In the genomic region with DNA sequence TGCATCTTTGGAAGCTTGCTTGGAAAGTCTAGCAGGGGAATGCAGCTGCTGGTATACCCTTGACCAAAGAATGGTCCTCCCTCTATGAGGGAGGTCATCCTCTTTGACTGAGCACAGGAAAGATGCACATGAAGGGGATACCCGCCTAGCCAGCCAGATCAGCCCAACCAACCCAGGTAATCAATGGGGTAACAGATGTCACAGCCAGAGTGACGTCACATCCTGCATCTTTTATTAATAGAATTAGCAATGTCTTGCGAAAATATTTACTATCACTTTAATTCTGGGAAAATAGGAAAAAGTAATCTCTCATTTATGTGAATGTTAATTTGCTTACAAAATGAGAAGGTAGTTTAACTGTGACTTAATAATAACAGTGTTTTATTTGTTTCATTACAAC, we compare ENCODE assay signal across 40 cellular contexts.
"Had no signal": no experiment of that assay in that cellular context is flagged by ENCODE, and none has a peak within 500 bp of the region (broad histone marks: within the 10 kb centered on the region; RNA-seq: fewer than 3 reads in every experiment).

No MANE protein-coding gene starts in this region.

- H3K27ac Mint-ChIP-seq: activated naive CD4-positive, alpha-beta T cell treated with anti-CD3 and anti-CD28 coated beads for 36 hours; activated naive CD4-positive, alpha-beta T cell treated with anti-CD3 and anti-CD28 coated beads, Interleukin-2, amount 10 ng/mL, durations not matched to agents 7 days and 5 days; activated naive CD4-positive, alpha-beta T cell treated with anti-CD3 and anti-CD28 coated beads, Interleukin-2, amount 50 U/mL, for 24 hours; activated naive CD4-positive, alpha-beta T cell treated with anti-CD3 and anti-CD28 coated beads, Interleukin-2, amount 50 U/mL, for 72 hours; activated naive CD8-positive, alpha-beta T cell; activated naive CD8-positive, alpha-beta T cell treated with anti-CD3 and anti-CD28 coated beads for 36 hours; activated naive CD8-positive, alpha-beta T cell treated with anti-CD3 and anti-CD28 coated beads, Interleukin-2, amount 10 ng/mL, durations not matched to agents 7 days and 5 days; activated naive CD8-positive, alpha-beta T cell treated with anti-CD3 and anti-CD28 coated beads, Interleukin-2, amount 50 U/mL, for 24 hours; activated T-cell treated with anti-CD3 and anti-CD28 coated beads, Interleukin-2, amount 50 U/mL, for 24 hours; activated T-cell treated with anti-CD3 and anti-CD28 coated beads, Interleukin-2, amount 50 U/mL, for 72 hours; activated T-helper 1 cell treated with anti-CD3 and anti-CD28 coated beads, Interleukin-12 subunit alpha, Interleukin-12 subunit beta, Interleukin-2, Interleukin-4 antibody, amounts not matched to agents 30 ng/mL and 10 ng/mL and 1 ng/mL, durations not matched to agents 14 hours and 24 hours and 36 hours; activated T-helper 17 cell treated with anti-CD3 and anti-CD28 coated beads, Interleukin-2, amount 50 U/mL, for 72 hours; activated T-helper 2 cell treated with anti-CD3 and anti-CD28 coated beads, Interferon-gamma antibody, Interleukin-2, Interleukin-4, amounts not matched to agents 10 μg/mL and 5 μg/mL and 100 μg/mL, durations not matched to agents 14 hours and 24 hours and 36 hours; brain had no signal

- DNase-seq: activated effector memory CD4-positive, alpha-beta T cell treated with anti-CD3 and anti-CD28 coated beads, Interleukin-2, amount 50 U/mL, for 16 hours; activated effector memory CD4-positive, alpha-beta T cell treated with Interleukin-2 at 50 U/mL for 16 hours; activated gamma-delta T cell; activated gamma-delta T cell treated with Interleukin-2 at 50 U/mL for 16 hours; activated naive CD4-positive, alpha-beta T cell; activated naive CD4-positive, alpha-beta T cell treated with anti-CD3 and anti-CD28 coated beads for 36 hours; activated naive CD4-positive, alpha-beta T cell treated with anti-CD3 and anti-CD28 coated beads, Interleukin-2, amount 10 ng/mL, durations not matched to agents 7 days and 5 days; activated naive CD4-positive, alpha-beta T cell treated with anti-CD3 and anti-CD28 coated beads, Interleukin-2, amount 50 U/mL, for 16 hours; activated naive CD4-positive, alpha-beta T cell treated with Interleukin-2 at 50 U/mL for 16 hours; activated naive CD8-positive, alpha-beta T cell treated with anti-CD3 and anti-CD28 coated beads for 36 hours; activated naive CD8-positive, alpha-beta T cell treated with anti-CD3 and anti-CD28 coated beads, Interleukin-2, amount 10 ng/mL, durations not matched to agents 7 days and 5 days; activated naive CD8-positive, alpha-beta T cell treated with anti-CD3 and anti-CD28 coated beads, Interleukin-2, amount 50 U/mL, for 24 hours; activated T-cell treated with anti-CD3 and anti-CD28 coated beads, Interleukin-2, amount 50 U/mL, for 1 hour; activated T-cell treated with anti-CD3 and anti-CD28 coated beads, Interleukin-2, amount 50 U/mL, for 24 hours; activated T-cell treated with anti-CD3 and anti-CD28 coated beads, Interleukin-2, amount 50 U/mL, for 4 hours; activated T-cell treated with anti-CD3 and anti-CD28 coated beads, Interleukin-2, amount 50 U/mL, for 48 hours; activated T-cell treated with anti-CD3 and anti-CD28 coated beads, Interleukin-2, amount 50 U/mL, for 72 hours; adrenal gland; amniotic stem cell; amygdala; anterior cingulate cortex; aorta; body of pancreas; brain microvascular endothelial cell; caudate nucleus; central memory CD4-positive, alpha-beta T cell; cerebellar nuclear complex had no signal

- H3K4me1 ChIP-seq: adrenal gland, ascending aorta, body of pancreas, breast epithelium had no signal

- FAIRE-seq: astrocyte, bronchial epithelial cell had no signal

- H3K36me3 ChIP-seq: adrenal gland, ascending aorta, brain microvascular endothelial cell, breast epithelium, cardiac muscle cell had no signal

- H3K4me1 Mint-ChIP-seq: activated naive CD4-positive, alpha-beta T cell treated with anti-CD3 and anti-CD28 coated beads, Interleukin-2, amount 10 ng/mL, durations not matched to agents 7 days and 5 days; activated naive CD4-positive, alpha-beta T cell treated with anti-CD3 and anti-CD28 coated beads, Interleukin-2, amount 50 U/mL, for 24 hours; activated naive CD8-positive, alpha-beta T cell treated with anti-CD3 and anti-CD28 coated beads for 36 hours; activated naive CD8-positive, alpha-beta T cell treated with anti-CD3 and anti-CD28 coated beads, Interleukin-2, amount 10 ng/mL, durations not matched to agents 7 days and 5 days; activated naive CD8-positive, alpha-beta T cell treated with anti-CD3 and anti-CD28 coated beads, Interleukin-2, amount 50 U/mL, for 24 hours; activated T-helper 17 cell treated with anti-CD3 and anti-CD28 coated beads, Interleukin-2, amount 50 U/mL, for 72 hours; brain; central memory CD8-positive, alpha-beta T cell had no signal

- H3K36me3 Mint-ChIP-seq: activated naive CD4-positive, alpha-beta T cell treated with anti-CD3 and anti-CD28 coated beads, Interleukin-2, amount 10 ng/mL, durations not matched to agents 7 days and 5 days; activated naive CD4-positive, alpha-beta T cell treated with anti-CD3 and anti-CD28 coated beads, Interleukin-2, amount 50 U/mL, for 24 hours; activated naive CD8-positive, alpha-beta T cell treated with anti-CD3 and anti-CD28 coated beads for 36 hours; activated naive CD8-positive, alpha-beta T cell treated with anti-CD3 and anti-CD28 coated beads, Interleukin-2, amount 10 ng/mL, durations not matched to agents 7 days and 5 days; brain had no signal

- H3K9me3 ChIP-seq: adrenal gland, ascending aorta, body of pancreas, breast epithelium had no signal

- H3K9me3 Mint-ChIP-seq: activated naive CD4-positive, alpha-beta T cell treated with anti-CD3 and anti-CD28 coated beads, Interleukin-2, amount 10 ng/mL, durations not matched to agents 7 days and 5 days; activated naive CD4-positive, alpha-beta T cell treated with anti-CD3 and anti-CD28 coated beads, Interleukin-2, amount 50 U/mL, for 24 hours; activated naive CD8-positive, alpha-beta T cell treated with anti-CD3 and anti-CD28 coated beads, Interleukin-2, amount 10 ng/mL, durations not matched to agents 7 days and 5 days; activated T-helper 1 cell treated with anti-CD3 and anti-CD28 coated beads, Interleukin-12 subunit alpha, Interleukin-12 subunit beta, Interleukin-2, Interleukin-4 antibody, amounts not matched to agents 30 ng/mL and 10 ng/mL and 1 ng/mL, durations not matched to agents 14 hours and 24 hours and 36 hours; central memory CD8-positive, alpha-beta T cell had no signal

- H3K27ac ChIP-seq: adrenal gland, ascending aorta, body of pancreas, brain microvascular endothelial cell, breast epithelium, cardiac muscle cell had no signal

- H3K4me3 ChIP-seq: adrenal gland, ascending aorta, body of pancreas, breast epithelium, cardiac muscle cell had no signal

- H3K4me3 Mint-ChIP-seq: activated naive CD4-positive, alpha-beta T cell treated with anti-CD3 and anti-CD28 coated beads for 36 hours; activated naive CD4-positive, alpha-beta T cell treated with anti-CD3 and anti-CD28 coated beads, Interleukin-2, amount 10 ng/mL, durations not matched to agents 7 days and 5 days; activated naive CD4-positive, alpha-beta T cell treated with anti-CD3 and anti-CD28 coated beads, Interleukin-2, amount 50 U/mL, for 24 hours; activated naive CD8-positive, alpha-beta T cell; activated naive CD8-positive, alpha-beta T cell treated with anti-CD3 and anti-CD28 coated beads for 36 hours; activated naive CD8-positive, alpha-beta T cell treated with anti-CD3 and anti-CD28 coated beads, Interleukin-2, amount 10 ng/mL, durations not matched to agents 7 days and 5 days; activated naive CD8-positive, alpha-beta T cell treated with anti-CD3 and anti-CD28 coated beads, Interleukin-2, amount 50 U/mL, for 24 hours; activated T-cell treated with anti-CD3 and anti-CD28 coated beads, Interleukin-2, amount 50 U/mL, for 24 hours; activated T-cell treated with anti-CD3 and anti-CD28 coated beads, Interleukin-2, amount 50 U/mL, for 4 hours; activated T-cell treated with anti-CD3 and anti-CD28 coated beads, Interleukin-2, amount 50 U/mL, for 72 hours; activated T-helper 1 cell treated with anti-CD3 and anti-CD28 coated beads, Interleukin-12 subunit alpha, Interleukin-12 subunit beta, Interleukin-2, Interleukin-4 antibody, amounts not matched to agents 30 ng/mL and 10 ng/mL and 1 ng/mL, durations not matched to agents 14 hours and 24 hours and 36 hours; activated T-helper 17 cell treated with anti-CD3 and anti-CD28 coated beads, Interleukin-2, amount 50 U/mL, for 72 hours; brain; central memory CD8-positive, alpha-beta T cell had no signal

- H3K27me3 Mint-ChIP-seq: activated naive CD4-positive, alpha-beta T cell treated with anti-CD3 and anti-CD28 coated beads, Interleukin-2, amount 10 ng/mL, durations not matched to agents 7 days and 5 days; activated naive CD8-positive, alpha-beta T cell treated with anti-CD3 and anti-CD28 coated beads, Interleukin-2, amount 10 ng/mL, durations not matched to agents 7 days and 5 days; brain had no signal

- H3K27me3 ChIP-seq: adrenal gland, ascending aorta, body of pancreas, brain microvascular endothelial cell, breast epithelium, cardiac muscle cell had no signal

- ATAC-seq: activated naive CD4-positive, alpha-beta T cell treated with anti-CD3 and anti-CD28 coated beads, Interleukin-2, amount 50 U/mL, for 72 hours; activated naive CD8-positive, alpha-beta T cell treated with anti-CD3 and anti-CD28 coated beads, Interleukin-2, amount 50 U/mL, for 24 hours; activated T-cell treated with anti-CD3 and anti-CD28 coated beads, Interleukin-2, amount 50 U/mL, for 4 hours; activated T-cell treated with anti-CD3 and anti-CD28 coated beads, Interleukin-2, amount 50 U/mL, for 72 hours; activated T-helper 17 cell treated with anti-CD3 and anti-CD28 coated beads, Interleukin-2, amount 50 U/mL, for 72 hours; body of pancreas had no signal
